Comparison of ENCODE assay signal across 23 cellular contexts in genomic region chrX:67351411-67351810, GRCh38.
"Had no signal": no experiment of that assay in that cellular context is flagged by ENCODE, and none has a peak within 500 bp of the region (broad histone marks: within the 10 kb centered on the region; RNA-seq: fewer than 3 reads in every experiment).

No MANE protein-coding gene starts in this region.

- H3K36me3 Mint-ChIP-seq: activated naive CD8-positive, alpha-beta T cell; natural killer cell had no signal

- H3K27ac Mint-ChIP-seq: activated CD4-positive, alpha-beta T cell treated with anti-CD3 and anti-CD28 coated beads, Interleukin-2, amount 10 ng/mL, durations not matched to agents 24 days and 14 days; activated CD8-positive, alpha-beta T cell treated with anti-CD3 and anti-CD28 coated beads, Interleukin-2, amount 10 ng/mL, durations not matched to agents 7 days and 5 days; activated naive CD8-positive, alpha-beta T cell; natural killer cell; stimulated activated naive CD8-positive, alpha-beta T cell treated with anti-CD3 and anti-CD28 coated beads, Interleukin-15, Interleukin-2, amounts not matched to agents 100 ng/mL and 50 ng/mL, for 24 hours; T-helper 1 cell treated with Interleukin-12 subunit alpha and Interleukin-12 subunit beta and Interleukin-4 antibody, amounts not matched to agents 30 μg/mL and 1 μg/mL, for 36 hours had no signal

- H3K4me3 Mint-ChIP-seq: activated CD4-positive, alpha-beta T cell treated with anti-CD3 and anti-CD28 coated beads, Interleukin-2, amount 10 ng/mL, durations not matched to agents 24 days and 14 days; activated CD8-positive, alpha-beta T cell treated with anti-CD3 and anti-CD28 coated beads, Interleukin-2, amount 10 ng/mL, durations not matched to agents 7 days and 5 days; activated naive CD8-positive, alpha-beta T cell; natural killer cell; stimulated activated naive CD8-positive, alpha-beta T cell treated with anti-CD3 and anti-CD28 coated beads, Interleukin-15, Interleukin-2, amounts not matched to agents 100 ng/mL and 50 ng/mL, for 24 hours; T-helper 1 cell treated with Interleukin-12 subunit alpha and Interleukin-12 subunit beta and Interleukin-4 antibody, amounts not matched to agents 30 μg/mL and 1 μg/mL, for 36 hours had no signal

- ATAC-seq: activated CD4-positive, CD25-positive, alpha-beta regulatory T cell treated with anti-CD3 and anti-CD28 coated beads, Interleukin-2, amount 50 U/mL, for 24 hours; activated CD8-positive, alpha-beta T cell treated with anti-CD3 and anti-CD28 coated beads, Interleukin-2, amount 10 ng/mL, durations not matched to agents 7 days and 5 days; esophagus mucosa; left lung; natural killer cell had no signal

- H3K9me3 Mint-ChIP-seq: activated CD4-positive, alpha-beta T cell treated with anti-CD3 and anti-CD28 coated beads, Interleukin-2, amount 10 ng/mL, durations not matched to agents 24 days and 14 days; stimulated activated naive CD8-positive, alpha-beta T cell treated with anti-CD3 and anti-CD28 coated beads, Interleukin-15, Interleukin-2, amounts not matched to agents 100 ng/mL and 50 ng/mL, for 24 hours; T-helper 1 cell treated with Interleukin-12 subunit alpha and Interleukin-12 subunit beta and Interleukin-4 antibody, amounts not matched to agents 30 μg/mL and 1 μg/mL, for 36 hours had no signal

- H3K27me3 Mint-ChIP-seq: activated CD4-positive, alpha-beta T cell treated with anti-CD3 and anti-CD28 coated beads, Interleukin-2, amount 10 ng/mL, durations not matched to agents 24 days and 14 days; activated naive CD8-positive, alpha-beta T cell; stimulated activated naive CD8-positive, alpha-beta T cell treated with anti-CD3 and anti-CD28 coated beads, Interleukin-15, Interleukin-2, amounts not matched to agents 100 ng/mL and 50 ng/mL, for 24 hours had no signal

- DNase-seq: activated CD4-positive, alpha-beta T cell treated with anti-CD3 and anti-CD28 coated beads, Interleukin-2, amount 10 ng/mL, durations not matched to agents 24 days and 14 days; activated CD8-positive, alpha-beta T cell treated with anti-CD3 and anti-CD28 coated beads, Interleukin-2, amount 10 ng/mL, durations not matched to agents 7 days and 5 days; activated gamma-delta T cell treated with Interleukin-2 at 50 U/mL for 16 hours; adrenal gland; brain microvascular endothelial cell; central memory CD4-positive, alpha-beta T cell; dermis blood vessel endothelial cell; effector memory CD4-positive, alpha-beta T cell; foreskin melanocyte; kidney glomerular epithelial cell; left lung; midbrain; natural killer cell; spleen; stimulated activated CD4-positive, alpha-beta T cell treated with anti-CD3 and anti-CD28 coated beads, Interleukin-4, amount 100 ng/mL, for 24 hours; substantia nigra; T1000; thyroid gland had no signal

- H3K4me1 Mint-ChIP-seq: activated CD4-positive, alpha-beta T cell treated with anti-CD3 and anti-CD28 coated beads, Interleukin-2, amount 10 ng/mL, durations not matched to agents 24 days and 14 days; natural killer cell had no signal
